In the genomic region with DNA sequence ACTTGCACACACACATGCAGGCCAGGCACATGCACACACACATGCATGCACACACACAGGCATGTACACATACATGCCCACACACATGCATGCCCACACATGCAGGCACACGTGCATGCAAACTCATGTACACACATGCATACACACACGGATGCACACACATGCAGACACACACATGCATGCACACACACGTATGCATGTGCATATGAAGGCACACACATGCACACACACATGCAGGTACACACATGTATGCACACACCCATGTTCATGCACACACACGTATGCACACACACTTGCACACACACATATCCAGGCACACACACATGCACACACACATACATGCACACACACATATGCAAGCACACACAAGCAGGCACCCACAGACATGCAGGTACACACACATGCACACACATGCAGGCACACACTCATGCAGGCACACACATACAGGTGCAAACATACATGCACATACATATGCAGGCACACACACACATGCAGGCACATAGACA, we compare ENCODE assay signal across 26 cellular contexts.
"Had no signal": no experiment of that assay in that cellular context is flagged by ENCODE, and none has a peak within 500 bp of the region (broad histone marks: within the 10 kb centered on the region; RNA-seq: fewer than 3 reads in every experiment).

No MANE protein-coding gene starts in this region.

- FAIRE-seq: TTC549 had no signal

- H3K27ac Mint-ChIP-seq: activated CD4-positive, alpha-beta memory T cell treated with anti-CD3 and anti-CD28 coated beads, Interleukin-2, amount 10 ng/mL, durations not matched to agents 7 days and 5 days; activated CD4-positive, alpha-beta T cell treated with anti-CD3 and anti-CD28 coated beads for 36 hours; activated naive CD4-positive, alpha-beta T cell treated with anti-CD3 and anti-CD28 coated beads, Interleukin-2, amount 10 ng/mL, durations not matched to agents 7 days and 5 days; activated naive CD8-positive, alpha-beta T cell treated with anti-CD3 and anti-CD28 coated beads for 36 hours; activated T-cell treated with anti-CD3 and anti-CD28 coated beads, Interleukin-2, amount 50 U/mL, for 72 hours; activated T-helper 2 cell treated with anti-CD3 and anti-CD28 coated beads, Interferon-gamma antibody, Interleukin-2, Interleukin-4, amounts not matched to agents 10 μg/mL and 5 μg/mL and 100 μg/mL, durations not matched to agents 14 hours and 24 hours and 36 hours; T-cell had no signal

- DNase-seq: activated CD4-positive, alpha-beta memory T cell treated with anti-CD3 and anti-CD28 coated beads, Interleukin-2, amount 10 ng/mL, durations not matched to agents 7 days and 5 days; activated CD4-positive, alpha-beta T cell treated with anti-CD3 and anti-CD28 coated beads for 36 hours; activated CD4-positive, alpha-beta T cell treated with anti-CD3 and anti-CD28 coated beads, Interleukin-2, amount 50 U/mL, for 1 hour; activated CD4-positive, CD25-positive, alpha-beta regulatory T cell; activated gamma-delta T cell treated with Interleukin-2 at 50 U/mL for 16 hours; activated naive CD4-positive, alpha-beta T cell treated with anti-CD3 and anti-CD28 coated beads, Interleukin-2, amount 10 ng/mL, durations not matched to agents 7 days and 5 days; activated naive CD8-positive, alpha-beta T cell treated with anti-CD3 and anti-CD28 coated beads for 36 hours; activated T-cell treated with anti-CD3 and anti-CD28 coated beads for 4 hours; activated T-cell treated with anti-CD3 and anti-CD28 coated beads, Interleukin-2, amount 50 U/mL, for 72 hours; caudate nucleus; KBM-7; NCI-H1092 treated with DMSO at 0.1 percent for 48 hours; NCI-H1417 treated with DMSO at 0.1 percent for 48 hours; NCI-H1694; NCI-H2029 treated with DMSO at 0.1 percent for 48 hours; NCI-H510A treated with DMSO at 0.1 percent for 48 hours; NCI-H69; NK-92 treated with Interleukin-12 subunit alpha and Interleukin-12 subunit beta, amount 100 ng/mL, for 24 hours; OCI-M1; RPMI8226; T-cell; T-helper 2 cell; T1000 had no signal

- H3K4me3 Mint-ChIP-seq: activated CD4-positive, alpha-beta memory T cell treated with anti-CD3 and anti-CD28 coated beads, Interleukin-2, amount 10 ng/mL, durations not matched to agents 7 days and 5 days; activated CD4-positive, alpha-beta T cell treated with anti-CD3 and anti-CD28 coated beads for 36 hours; activated naive CD4-positive, alpha-beta T cell treated with anti-CD3 and anti-CD28 coated beads, Interleukin-2, amount 10 ng/mL, durations not matched to agents 7 days and 5 days; activated naive CD8-positive, alpha-beta T cell treated with anti-CD3 and anti-CD28 coated beads for 36 hours; activated T-cell treated with anti-CD3 and anti-CD28 coated beads, Interleukin-2, amount 50 U/mL, for 72 hours; T-cell had no signal

- H3K4me1 Mint-ChIP-seq: activated CD4-positive, alpha-beta memory T cell treated with anti-CD3 and anti-CD28 coated beads, Interleukin-2, amount 10 ng/mL, durations not matched to agents 7 days and 5 days; activated CD4-positive, alpha-beta T cell treated with anti-CD3 and anti-CD28 coated beads for 36 hours; activated naive CD4-positive, alpha-beta T cell treated with anti-CD3 and anti-CD28 coated beads, Interleukin-2, amount 10 ng/mL, durations not matched to agents 7 days and 5 days; activated naive CD8-positive, alpha-beta T cell treated with anti-CD3 and anti-CD28 coated beads for 36 hours; T-cell had no signal

- H3K27ac ChIP-seq: SK-N-MC had no signal

- H3K27me3 Mint-ChIP-seq: activated naive CD4-positive, alpha-beta T cell treated with anti-CD3 and anti-CD28 coated beads, Interleukin-2, amount 10 ng/mL, durations not matched to agents 7 days and 5 days had no signal

- H3K9me3 Mint-ChIP-seq: activated T-helper 2 cell treated with anti-CD3 and anti-CD28 coated beads, Interferon-gamma antibody, Interleukin-2, Interleukin-4, amounts not matched to agents 10 μg/mL and 5 μg/mL and 100 μg/mL, durations not matched to agents 14 hours and 24 hours and 36 hours had no signal

- H3K36me3 Mint-ChIP-seq: activated naive CD4-positive, alpha-beta T cell treated with anti-CD3 and anti-CD28 coated beads, Interleukin-2, amount 10 ng/mL, durations not matched to agents 7 days and 5 days; activated naive CD8-positive, alpha-beta T cell treated with anti-CD3 and anti-CD28 coated beads for 36 hours; T-cell had no signal

- H3K4me3 ChIP-seq: SK-N-MC had no signal
